ENCODE assay signal across 25 cellular contexts in genomic region chr20:63417213-63418120, GRCh38. TPM values are rescaled to one million over a fixed set of nuclear protein-coding genes. Genes with fewer than 3 reads are reported as not detected.
DNase-seq lines count a peak whose midpoint lies in the region; ATAC-seq and TF ChIP-seq lines count a peak whose summit lies in the region.
"Had no signal": no experiment of that assay in that cellular context is flagged by ENCODE, and none has a peak within 500 bp of the region (broad histone marks: within the 10 kb centered on the region; RNA-seq: fewer than 3 reads in every experiment).

No MANE protein-coding gene starts in this region.

- no peaks in the 10 kb centered on the region for H3K36me3 Mint-ChIP-seq in glutamatergic neuron (ENCODE audit: unreplicated experiment)
- no peaks in the 10 kb centered on the region for H3K36me3 Mint-ChIP-seq in stimulated activated memory B cell treated with anti-CD40 and anti-IgM and Interleukin-4, amounts not matched to agents 10 μg/mL and 1 μg/mL and 100 μg/mL, for 72 hours
- H3K36me3 Mint-ChIP-seq: CD14-positive monocyte had no signal

- H3K27ac ChIP-seq in PC-3 (ENCODE audit: low read length) (no peak overlapping the region), upper lobe of right lung (no peak overlapping the region)
- H3K27ac ChIP-seq: 22Rv1, GM23248, PC-9, RWPE1, SJCRH30 had no signal

- H3K9me3 ChIP-seq in PC-3 (ENCODE audit: low read length) (no peaks in the 10 kb centered on the region), upper lobe of right lung (no peaks in the 10 kb centered on the region)
- H3K9me3 ChIP-seq: SJCRH30 had no signal

- DNase-seq in DMS 273 (lab: John Stamatoyannopoulos, UW; ENCODE audit: unreplicated experiment), result peak; percentile 61
- no peak for DNase-seq in DMS 273 treated with DMSO at 0.1 percent for 48 hours (lab: John Stamatoyannopoulos, UW)
- DNase-seq in PC-3, result no peak
- DNase-seq in glutamatergic neuron, result no peak
- DNase-seq in upper lobe of right lung, result no peak
- DNase-seq in activated CD8-positive, alpha-beta memory T cell treated with anti-CD3 and anti-CD28 coated beads for 24 hours, result no peak
- no peak for DNase-seq in NCI-H1694 (lab: John Stamatoyannopoulos, UW)
- DNase-seq: COR-L47, DMS153, GM23248, NCI-H1105 treated with DMSO at 0.1 percent for 48 hours, NCI-H1694 treated with DMSO at 0.1 percent for 48 hours, NCI-H2107, NCI-H2227 treated with DMSO at 0.1 percent for 48 hours, NCI-H510A treated with DMSO at 0.1 percent for 48 hours, NCI-H774, PC-9, SJCRH30 had no signal

- no peak for TF ChIP-seq CTCF in PC-3 (conservative IDR thresholded peaks at IDR 0.05; ENCODE audit: low read depth, low read length)
- TF ChIP-seq CTCF in glutamatergic neuron (IDR thresholded peaks at IDR 0.05; ENCODE audit: partially characterized antibody, unreplicated experiment), result no peak
- no peak for TF ChIP-seq CTCF in upper lobe of right lung (IDR thresholded peaks at IDR 0.05)

- peaks cover 80% of the 10 kb centered on the region for H3K27me3 ChIP-seq in PC-3 (ENCODE audit: low read length)
- H3K27me3 ChIP-seq in upper lobe of right lung, result peaks cover 30% of the 10 kb centered on the region

- no peaks in the 10 kb centered on the region for H4K20me1 ChIP-seq in PC-3 (ENCODE audit: low read length)

- H3K4me1 ChIP-seq in PC-3 (ENCODE audit: insufficient read depth, low read length), result no peaks in the 10 kb centered on the region
- no peaks in the 10 kb centered on the region for H3K4me1 ChIP-seq in upper lobe of right lung
- H3K4me1 ChIP-seq: SJCRH30 had no signal

- no peak overlapping the region for H3K9ac ChIP-seq in PC-3 (ENCODE audit: low read length)
- H3K9ac ChIP-seq: GM23248 had no signal

- no peak overlapping the region for H3K4me2 ChIP-seq in PC-3 (ENCODE audit: low read length)
- H3K4me2 ChIP-seq: PC-9 had no signal

- peaks cover 21% of the 10 kb centered on the region for H3K4me1 Mint-ChIP-seq in glutamatergic neuron (ENCODE audit: low read depth, unreplicated experiment)
- H3K4me1 Mint-ChIP-seq in stimulated activated memory B cell treated with anti-CD40 and anti-IgM and Interleukin-4, amounts not matched to agents 10 μg/mL and 1 μg/mL and 100 μg/mL, for 72 hours, result no peaks in the 10 kb centered on the region
- H3K4me1 Mint-ChIP-seq: CD14-positive monocyte had no signal

- BruUV-seq in PC-3 (replicated peaks; lab: Mats Ljungman, UMichigan), result no TSS peak

- H3K36me3 ChIP-seq in PC-3 (ENCODE audit: low read depth, low read length) (no peaks in the 10 kb centered on the region), upper lobe of right lung (no peaks in the 10 kb centered on the region)
- H3K36me3 ChIP-seq: SJCRH30 had no signal

- H3K9me2 ChIP-seq in PC-3 (replicated peaks; ENCODE audit: low read length), result no peaks in the 10 kb centered on the region

- H3K9me3 Mint-ChIP-seq in glutamatergic neuron (ENCODE audit: unreplicated experiment), result peaks cover 17% of the 10 kb centered on the region
- no peaks in the 10 kb centered on the region for H3K9me3 Mint-ChIP-seq in stimulated activated memory B cell treated with anti-CD40 and anti-IgM and Interleukin-4, amounts not matched to agents 10 μg/mL and 1 μg/mL and 100 μg/mL, for 72 hours

- no peaks in the 10 kb centered on the region for H3K79me2 ChIP-seq in PC-3 (ENCODE audit: low read length)

- H3K4me3 ChIP-seq in PC-3 (ENCODE audit: low read length) (no peak overlapping the region), upper lobe of right lung (no peak overlapping the region)
- H3K4me3 ChIP-seq: GM12878, GM23248, K562, PC-9, SJCRH30 had no signal

- H2AFZ ChIP-seq in PC-3 (ENCODE audit: low read length), result no peak overlapping the region
- H2AFZ ChIP-seq: GM23248, PC-9 had no signal

- peaks cover 23% of the 10 kb centered on the region for H3K27me3 Mint-ChIP-seq in glutamatergic neuron (ENCODE audit: unreplicated experiment)
- H3K27me3 Mint-ChIP-seq in stimulated activated memory B cell treated with anti-CD40 and anti-IgM and Interleukin-4, amounts not matched to agents 10 μg/mL and 1 μg/mL and 100 μg/mL, for 72 hours, result peaks cover 40% of the 10 kb centered on the region

- POLR2A ChIA-PET in PC-3 (lab: Charles Lee; ENCODE audit: unreplicated experiment), result no interaction called here

- intact Hi-C loops in PC-3 (cut with micrococcal nuclease) (no loop called here), upper lobe of right lung (cut with DNase I) (no loop called here)

- CTCF ChIA-PET in PC-3 (lab: Charles Lee), result no interaction called here

- peak overlapping the region; percentile 97 for H3K27ac Mint-ChIP-seq in glutamatergic neuron (ENCODE audit: unreplicated experiment)
- H3K27ac Mint-ChIP-seq in stimulated activated memory B cell treated with anti-CD40 and anti-IgM and Interleukin-4, amounts not matched to agents 10 μg/mL and 1 μg/mL and 100 μg/mL, for 72 hours, result no peak overlapping the region

- ATAC-seq in PC-3, result peak; percentile 16; the same call in 1 of the 2 replicates
- ATAC-seq in stimulated activated memory B cell treated with anti-CD40 and anti-IgM and Interleukin-4, amounts not matched to agents 10 μg/mL and 1 μg/mL and 100 μg/mL, for 72 hours, result peak; percentile 3
- no peak for ATAC-seq in upper lobe of right lung
- ATAC-seq: GM12878, K562 had no signal

- no peaks in the 10 kb centered on the region for H3F3A ChIP-seq in PC-3 (ENCODE audit: low read length, unreplicated experiment)

- H3K4me3 Mint-ChIP-seq in glutamatergic neuron (ENCODE audit: unreplicated experiment), result peak overlapping the region; percentile 68
- H3K4me3 Mint-ChIP-seq in stimulated activated memory B cell treated with anti-CD40 and anti-IgM and Interleukin-4, amounts not matched to agents 10 μg/mL and 1 μg/mL and 100 μg/mL, for 72 hours, result no peak overlapping the region
- H3K4me3 Mint-ChIP-seq: CD14-positive monocyte had no signal

RNA-seq across cellular contexts. Expression of gene KCNQ2, which starts 55.0 kb away (rescaled TPM):
- total RNA-seq in PC-3 (2014; rRNA removed) (not detected in 2 replicates), glutamatergic neuron (ENCODE audit: unreplicated experiment) (354 TPM), upper lobe of right lung (not detected)
- total RNA-seq: GM23248, PC-9, SJCRH30 had no signal

RNA-seq across cellular contexts. Expression of gene CHRNA4, which starts 56.3 kb away (rescaled TPM):
- total RNA-seq in PC-3 (2014; rRNA removed) (not detected in 2 replicates), glutamatergic neuron (ENCODE audit: unreplicated experiment) (165 TPM), upper lobe of right lung (0.06 TPM)
- total RNA-seq: Daoy, GM23248, K562, PC-9 had no signal

Comparison
In these comparisons a context has a peak if more than half of its experiments do, and no peak if none do; other contexts are left out.
1. RNA of gene KCNQ2, which starts 55.0 kb away (total RNA-seq): 354 TPM in glutamatergic neuron (single experiment); not detected in PC-3 and not detected in upper lobe of right lung (single experiment); every median in the first group is over 100 times any median in the second.
2. RNA of gene CHRNA4, which starts 56.3 kb away (total RNA-seq): 165 TPM in glutamatergic neuron (single experiment); 0.06 TPM in upper lobe of right lung (single experiment) and not detected in PC-3; every median in the first group is over 100 times any median in the second.